Comparison of ENCODE assay signal across 11 cellular contexts in the genomic region with DNA sequence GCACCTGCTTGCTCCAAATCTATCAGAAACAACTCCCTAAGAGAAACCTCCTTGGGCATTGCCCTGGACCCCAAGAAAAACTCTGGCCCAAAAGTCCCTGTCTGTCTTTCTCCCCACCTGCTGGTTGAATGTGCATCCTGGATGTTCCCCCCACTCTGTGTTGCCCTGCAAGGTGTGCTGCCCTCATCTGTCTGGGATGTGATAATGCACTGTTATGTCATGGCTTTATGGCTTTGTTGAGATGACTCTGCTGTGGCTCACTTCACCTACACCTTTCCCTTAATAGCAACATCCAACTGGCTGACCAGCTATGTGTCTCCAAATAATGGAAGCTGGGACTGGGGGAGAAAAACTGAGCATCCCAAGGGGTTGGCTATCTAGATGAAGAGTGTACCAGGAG. TPM values are rescaled to one million over a fixed set of nuclear protein-coding genes. Genes with fewer than 3 reads are reported as not detected.
A peak's percentile ranks its signal among the peaks of the same experiment; 100 is the strongest.
DNase-seq lines count a peak whose midpoint lies in the region; FAIRE-seq and TF ChIP-seq lines count a peak whose summit lies in the region.
"Had no signal": no experiment of that assay in that cellular context is flagged by ENCODE, and none has a peak within 500 bp of the region (broad histone marks: within the 10 kb centered on the region; RNA-seq: fewer than 3 reads in every experiment).

No MANE protein-coding gene starts in this region.

- no peaks in the 10 kb centered on the region for H3K27me3 ChIP-seq in neural cell (ENCODE audit: insufficient read depth, low read depth, low read length)

- TF ChIP-seq CTCF in neural cell (IDR thresholded peaks at IDR 0.05; ENCODE audit: poor library complexity, severe bottlenecking) = no peak

- no peak overlapping the region for H3K4me2 ChIP-seq in neural cell (ENCODE audit: low read length)

- no peaks in the 10 kb centered on the region for H3K9me2 ChIP-seq in neural cell (ENCODE audit: insufficient read depth, low read length)

- DNase-seq in DMS 273 (lab: John Stamatoyannopoulos, UW; ENCODE audit: unreplicated experiment) (peak; percentile 21), DMS 273 treated with DMSO at 0.1 percent for 48 hours (lab: John Stamatoyannopoulos, UW) (no peak), KBM-7 (peak; percentile 23), ACHN (no peak), epidermal melanocyte (ENCODE audit: insufficient read length, low spot score) (no peak), GM19239 (ENCODE audit: insufficient read length, low spot score) (no peak)
- DNase-seq: caudate nucleus had no signal

- H3K27ac ChIP-seq in neural cell (ENCODE audit: low read length) = no peak overlapping the region
- H3K27ac ChIP-seq: 22Rv1 had no signal

- H3K4me3 ChIP-seq in neural cell (ENCODE audit: low read length) = peak overlapping the region; percentile 97
- H3K4me3 ChIP-seq: lung had no signal

- peaks cover 28% of the 10 kb centered on the region for H3K79me2 ChIP-seq in neural cell (replicated peaks; ENCODE audit: insufficient read depth, low read length)

- in situ Hi-C loops in KBM-7 (cut with MboI; ENCODE audit: low pct_unique_long_range_greater_than_20kb, low sequenced_read_pairs) (no loop called here), ACHN (cut with HindIII; ENCODE audit: low pct_ligation_motif_present, low pct_unique_long_range_greater_than_20kb, low sequenced_read_pairs) (no loop called here)

- FAIRE-seq in GM19239 (lab: Jason Lieb, UNC) = no peak

- no peaks in the 10 kb centered on the region for H3K9me3 Mint-ChIP-seq in activated naive CD4-positive, alpha-beta T cell treated with anti-CD3 and anti-CD28 coated beads, Interleukin-2, amount 50 U/mL, for 24 hours

- TF ChIP-seq EP300 in neural cell (conservative IDR thresholded peaks at IDR 0.05; ENCODE audit: poor library complexity, severe bottlenecking) = no peak

- peaks cover 14% of the 10 kb centered on the region for H3K9me3 ChIP-seq in neural cell (ENCODE audit: low read length)

- H2AFZ ChIP-seq in neural cell (ENCODE audit: low read depth, low read length) = no peak overlapping the region

- H3K4me1 Mint-ChIP-seq in activated naive CD4-positive, alpha-beta T cell treated with anti-CD3 and anti-CD28 coated beads, Interleukin-2, amount 50 U/mL, for 24 hours = peaks cover 35% of the 10 kb centered on the region

- peak overlapping the region; percentile 43 for H3K27ac Mint-ChIP-seq in activated naive CD4-positive, alpha-beta T cell treated with anti-CD3 and anti-CD28 coated beads, Interleukin-2, amount 50 U/mL, for 24 hours

- no peaks in the 10 kb centered on the region for H4K20me1 ChIP-seq in neural cell (ENCODE audit: insufficient read depth)

- H3K36me3 ChIP-seq in neural cell (ENCODE audit: insufficient read depth, low read length) = peaks cover 18% of the 10 kb centered on the region

- peak overlapping the region; percentile 37 for H3K4me3 Mint-ChIP-seq in activated naive CD4-positive, alpha-beta T cell treated with anti-CD3 and anti-CD28 coated beads, Interleukin-2, amount 50 U/mL, for 24 hours

- no peaks in the 10 kb centered on the region for H3K27me3 Mint-ChIP-seq in activated naive CD4-positive, alpha-beta T cell treated with anti-CD3 and anti-CD28 coated beads, Interleukin-2, amount 50 U/mL, for 24 hours

- TF ChIP-seq RAD21 in neural cell (conservative IDR thresholded peaks at IDR 0.05) = no peak

- H3K9ac ChIP-seq in neural cell (ENCODE audit: low read length) = no peak overlapping the region

- peaks cover 33% of the 10 kb centered on the region for H3K36me3 Mint-ChIP-seq in activated naive CD4-positive, alpha-beta T cell treated with anti-CD3 and anti-CD28 coated beads, Interleukin-2, amount 50 U/mL, for 24 hours

- no peaks in the 10 kb centered on the region for H3F3A ChIP-seq in neural cell (ENCODE audit: insufficient read depth, low read length, poor library complexity, severe bottlenecking)

TF ChIP-seq in neural cell, 6 proteins besides CTCF, POLR2A, EP300 and RAD21:
- TF ChIP-seq TAF1 (IDR thresholded peaks at IDR 0.05; ENCODE audit: low read depth) = no peak
- TF ChIP-seq SMC3 (conservative IDR thresholded peaks at IDR 0.05; ENCODE audit: poor library complexity) = no peak
- TF ChIP-seq REST (IDR thresholded peaks at IDR 0.05; ENCODE audit: borderline replicate concordance) = no peak
- no peak for TF ChIP-seq EZH2 (IDR thresholded peaks at IDR 0.05; ENCODE audit: borderline replicate concordance, insufficient read depth, low read length, poor library complexity, severe bottlenecking)
- TF ChIP-seq MXI1 (conservative IDR thresholded peaks at IDR 0.05; ENCODE audit: poor library complexity, severe bottlenecking) = no peak
- no peak for TF ChIP-seq POLR2AphosphoS5 (IDR thresholded peaks at IDR 0.05)

RNA-seq across cellular contexts. Expression of gene ZNF20, which starts 2.6 kb away (rescaled TPM):
- polyA plus RNA-seq in neural cell = 12.0 and 15.3 TPM in 2 replicates
- 34.6 and 36.3 TPM in 2 replicates for polyA minus RNA-seq in neural cell

RNA-seq across cellular contexts. Expression of gene ZNF625, which starts 19.0 kb away (rescaled TPM):
- 11.2 and 11.6 TPM in 2 replicates for polyA plus RNA-seq in neural cell
- polyA minus RNA-seq in neural cell = 70.4 and 77.8 TPM in 2 replicates

RNA-seq across cellular contexts. Expression of gene ZNF136, which starts 25.4 kb away (rescaled TPM):
- polyA plus RNA-seq in neural cell = 14.2 and 16.2 TPM in 2 replicates
- polyA minus RNA-seq in neural cell = 37.3 and 46.5 TPM in 2 replicates

Comparison
In these comparisons a context has a peak if more than half of its experiments do, and no peak if none do; other contexts are left out.
1. DNase-seq: peak in DMS 273 (single experiment) and KBM-7 (single experiment); none in DMS 273 treated with DMSO at 0.1 percent for 48 hours (single experiment), ACHN (single experiment), epidermal melanocyte (single experiment) and GM19239 (single experiment).